ENCODE assay signal across 17 cellular contexts in the genomic region with DNA sequence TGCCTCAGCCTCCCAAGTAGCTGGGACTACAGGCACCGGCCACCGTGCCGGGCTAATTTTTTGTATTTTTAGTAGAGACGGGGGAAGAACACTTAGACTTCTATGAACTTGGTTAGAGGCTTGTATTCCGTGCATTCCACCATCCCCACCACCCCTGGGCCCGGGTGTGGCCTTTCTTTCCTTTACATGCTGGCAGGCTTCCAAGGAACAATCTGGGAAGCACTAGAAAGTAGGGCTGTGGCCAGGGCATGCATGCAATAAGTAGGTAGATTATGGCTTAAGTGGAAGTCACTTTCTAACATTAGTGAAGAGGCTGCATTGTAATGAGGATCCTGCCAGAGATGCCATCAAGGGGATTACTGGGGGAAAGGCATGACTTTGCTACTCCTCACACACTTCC.
DNase-seq lines count a peak whose midpoint lies in the region; ATAC-seq and TF ChIP-seq lines count a peak whose summit lies in the region.
"Had no signal": no experiment of that assay in that cellular context is flagged by ENCODE, and none has a peak within 500 bp of the region (broad histone marks: within the 10 kb centered on the region; RNA-seq: fewer than 3 reads in every experiment).

No MANE protein-coding gene starts in this region.

- TF ChIP-seq POLR2A in transverse colon (IDR thresholded peaks at IDR 0.05) = no peak
- TF ChIP-seq POLR2A in testis (IDR thresholded peaks at IDR 0.05) = no peak

- DNase-seq in A673 (ENCODE audit: low spot score) (peak; percentile 20), NCI-H82 treated with DMSO at 0.1 percent for 48 hours (lab: John Stamatoyannopoulos, UW; ENCODE audit: unreplicated experiment) (peak; percentile 70), lung (ENCODE audit: low spot score) (peak; percentile 30), transverse colon (peak; percentile 39), KG1 (lab: John Stamatoyannopoulos, UW) (no peak), NCI-H2196 (lab: John Stamatoyannopoulos, UW; ENCODE audit: unreplicated experiment) (no peak), testis (no peak)
- DNase-seq: ACHN; BE2C; C1 segment of cervical spinal cord; Caco-2; CD4-positive, CD25-positive, alpha-beta regulatory T cell; CD8-positive, alpha-beta memory T cell; GOT3; H7; HFFc6 had no signal

- BruUV-seq in A673 (replicated peaks; lab: Mats Ljungman, UMichigan) = no TSS peak

- 64 to 74% methylated on average over 6 of the region's 6 CpGs for WGBS in lung, 2 donors
- WGBS in transverse colon (ENCODE audit: low coverage in 1 of 2), 2 donors = 62 to 77% methylated on average over 4 to 6 of the region's 6 CpGs
- 92 to 93% methylated on average over 6 of the region's 6 CpGs for WGBS in testis, 2 donors

- TF ChIP-seq CTCF in A673 (conservative IDR thresholded peaks at IDR 0.05; ENCODE audit: low read depth, low read length) (no peak), lung (IDR thresholded peaks at IDR 0.05; ENCODE audit: control extremely low read depth, extremely low read depth) (no peak), transverse colon (IDR thresholded peaks at IDR 0.05) (no peak), testis (IDR thresholded peaks at IDR 0.05) (no peak)

- H3K36me3 ChIP-seq in A673 (ENCODE audit: insufficient read depth, low read length, poor library complexity, severe bottlenecking) (no peaks in the 10 kb centered on the region), lung (ENCODE audit: control insufficient read depth in 2 of 2, insufficient read depth in 2 of 2, low read length in 2 of 2) (no peaks in the 10 kb centered on the region), transverse colon (no peaks in the 10 kb centered on the region), testis (ENCODE audit: low read depth, missing control alignments) (no peaks in the 10 kb centered on the region)
- H3K36me3 ChIP-seq: BE2C had no signal

- H3K4me1 ChIP-seq in A673 (ENCODE audit: insufficient read depth, low read length, poor library complexity, severe bottlenecking) (peaks cover 9% of the 10 kb centered on the region), lung (ENCODE audit: control insufficient read depth in 2 of 2, insufficient read depth in 2 of 2, low read length in 2 of 2) (no peaks in the 10 kb centered on the region), transverse colon (no peaks in the 10 kb centered on the region), testis (no peaks in the 10 kb centered on the region)
- H3K4me1 ChIP-seq: BE2C, Caco-2 had no signal

- in situ Hi-C loops in transverse colon (cut with MboI; ENCODE audit: low pct_ligation_motif_present in 1 of 4, low pct_unique_long_range_greater_than_20kb in 1 of 4, low sequenced_read_pairs in 3 of 4) = no loop called here

- H3K4me3 ChIP-seq in A673 (ENCODE audit: low read depth, low read length, poor library complexity, severe bottlenecking) (no peak overlapping the region), lung (no peak overlapping the region), transverse colon (no peak overlapping the region), testis (no peak overlapping the region)

- no peaks in the 10 kb centered on the region for H3K9me3 ChIP-seq in A673 (ENCODE audit: low read depth, low read length, poor library complexity, severe bottlenecking)
- peaks cover 0 to 4% of the 10 kb centered on the region in 2 donors for H3K9me3 ChIP-seq in lung (ENCODE audit: control insufficient read depth in 2 of 2, insufficient read depth in 1 of 2, low read length in 1 of 2)
- H3K9me3 ChIP-seq in transverse colon = no peaks in the 10 kb centered on the region
- no peaks in the 10 kb centered on the region for H3K9me3 ChIP-seq in testis
- H3K9me3 ChIP-seq: BE2C, Caco-2 had no signal

- POLR2A ChIA-PET in A673 (lab: Charles Lee; ENCODE audit: low non-redundant PET) = no interaction called here

- ATAC-seq in lung (ENCODE audit: insufficient read depth, low FRiP score) = no peak
- ATAC-seq: HCT116 had no signal

- H3K27ac ChIP-seq in A673 (ENCODE audit: low read depth, low read length, poor library complexity, severe bottlenecking) = no peak overlapping the region
- H3K27ac ChIP-seq in lung (ENCODE audit: low read depth in 1 of 2, low read length in 1 of 2) = no peak overlapping the region
- no peak overlapping the region for H3K27ac ChIP-seq in transverse colon
- H3K27ac ChIP-seq in testis = no peak overlapping the region

- TF ChIP-seq EP300 in transverse colon (IDR thresholded peaks at IDR 0.05; ENCODE audit: low read depth) = no peak

- H3K27me3 ChIP-seq in A673 (replicated peaks; ENCODE audit: insufficient read depth, low read depth, low read length, poor library complexity) = no peaks in the 10 kb centered on the region
- H3K27me3 ChIP-seq in lung (ENCODE audit: control insufficient read depth, insufficient read depth) = no peaks in the 10 kb centered on the region
- no peaks in the 10 kb centered on the region for H3K27me3 ChIP-seq in transverse colon
- no peaks in the 10 kb centered on the region for H3K27me3 ChIP-seq in testis
- H3K27me3 ChIP-seq: BE2C had no signal

- intact Hi-C loops in A673 (cut with micrococcal nuclease; ENCODE audit: unreplicated experiment) = no loop called here
- intact Hi-C loops in transverse colon (cut with DNase I; ENCODE audit: low total_unique reads) = no loop called here
- intact Hi-C loops in testis (cut with DNase I; ENCODE audit: low total_unique reads) = no loop called here

- CTCF ChIA-PET in A673 (lab: Charles Lee) = no interaction called here

Comparison
In these comparisons a context has a peak if more than half of its experiments do, and no peak if none do; other contexts are left out.
1. DNase-seq: peak in A673 (single experiment), NCI-H82 treated with DMSO at 0.1 percent for 48 hours (single experiment), lung (single experiment) and transverse colon (single experiment); none in KG1 (single experiment), NCI-H2196 (single experiment) and testis (single experiment).